ENCODE assay signal across 9 cellular contexts in the genomic region with DNA sequence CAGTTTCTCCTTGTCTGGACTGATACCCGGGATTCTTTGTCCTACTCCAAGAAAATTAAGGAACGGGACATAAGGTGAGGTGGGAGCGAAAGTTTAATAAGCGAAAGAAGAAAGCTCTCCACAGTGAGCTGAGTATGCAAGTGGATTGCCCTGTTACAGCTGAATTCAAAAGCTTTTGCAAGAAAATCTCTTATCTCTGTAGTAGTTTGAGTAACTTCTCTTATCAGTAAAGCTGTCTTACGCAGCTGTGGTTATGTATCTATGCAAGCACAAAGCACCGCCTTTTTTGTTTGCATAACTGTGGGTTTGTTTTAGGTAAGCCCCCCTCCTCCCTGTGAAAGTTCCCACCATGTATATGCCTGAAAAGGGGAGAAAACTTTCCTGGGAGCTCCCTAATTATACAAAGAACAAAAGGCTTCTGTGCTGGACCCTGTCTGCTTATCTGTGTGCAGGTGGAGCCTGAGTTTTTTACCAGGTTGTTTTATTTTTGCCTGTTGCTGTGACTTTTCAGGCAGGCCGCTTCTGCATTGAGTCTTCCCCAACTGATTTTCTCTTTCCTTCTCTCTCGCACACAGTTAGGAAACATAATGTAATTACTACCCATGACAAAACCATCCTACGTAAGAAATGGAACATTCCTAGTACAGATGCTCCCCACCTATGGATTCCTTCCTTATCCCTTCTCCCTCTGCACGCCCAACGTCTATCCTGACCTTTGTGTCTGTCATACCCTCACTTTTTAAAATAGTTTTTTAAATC. TPM values are rescaled to one million over a fixed set of nuclear protein-coding genes. Genes with fewer than 3 reads are reported as not detected.
DNase-seq lines count a peak whose midpoint lies in the region; ATAC-seq, FAIRE-seq and TF ChIP-seq lines count a peak whose summit lies in the region.
"Had no signal": no experiment of that assay in that cellular context is flagged by ENCODE, and none has a peak within 500 bp of the region (broad histone marks: within the 10 kb centered on the region; RNA-seq: fewer than 3 reads in every experiment).

No MANE protein-coding gene starts in this region.

- H3K27me3 ChIP-seq in NT2/D1 (ENCODE audit: insufficient read depth, insufficient read length) (no peaks in the 10 kb centered on the region), endothelial cell of umbilical vein (ENCODE audit: control insufficient read depth in 2 of 2, insufficient read depth in 2 of 2, low read length in 2 of 2) (peaks cover 40 to 55% of the 10 kb centered on the region in 2 experiments), neuronal stem cell (ENCODE audit: control insufficient read depth in 3 of 3, insufficient read depth in 3 of 3, low read depth in 1 of 3, low read length in 3 of 3) (peaks cover 0 to 51% (median 0%) of the 10 kb centered on the region in 3 experiments)

- no peak overlapping the region for H4K8ac ChIP-seq in neuronal stem cell (ENCODE audit: low read depth, low read length)

- H2BK120ac ChIP-seq in neuronal stem cell (ENCODE audit: low read depth, low read length) = no peak overlapping the region

- CTCF ChIA-PET in Calu3 (lab: Charles Lee) (interaction anchor here (0.7 to 3.8 kb wide), 4 partner anchors 11 to 111 kb away, joined by 4 to 20 read pairs (median 6); no protein-coding TSS in a partner anchor), endothelial cell of umbilical vein (lab: Charles Lee) (interaction anchor here (4.1 kb wide), 1 partner anchor 12 kb away, joined by 18 read pairs; no protein-coding TSS in a partner anchor)

- H3K27ac Mint-ChIP-seq in Calu3 (ENCODE audit: unreplicated experiment) = no peak overlapping the region

- no peak for FAIRE-seq in endothelial cell of umbilical vein (lab: Jason Lieb, UNC)

- H3K4me1 Mint-ChIP-seq in Calu3 (ENCODE audit: low read depth, unreplicated experiment) = peaks cover 52% of the 10 kb centered on the region

- H3K23ac ChIP-seq in neuronal stem cell (ENCODE audit: low read depth, low read length, poor library complexity) = no peak overlapping the region

- no peaks in the 10 kb centered on the region for H3K27me3 Mint-ChIP-seq in Calu3 (ENCODE audit: unreplicated experiment)

- no peak overlapping the region for H3K4ac ChIP-seq in neuronal stem cell (ENCODE audit: low read length)

- TF ChIP-seq CTCF in Calu3 (IDR thresholded peaks at IDR 0.05; ENCODE audit: unreplicated experiment) (no peak), endothelial cell of umbilical vein (IDR thresholded peaks at IDR 0.05; ENCODE audit: extremely low read depth in 1 of 2, insufficient read depth in 1 of 2, low read depth in 1 of 2, low read length in 2 of 2) (no peak)

- H2BK15ac ChIP-seq in neuronal stem cell (ENCODE audit: low read length) = no peak overlapping the region

- dilution Hi-C loops in endothelial cell of umbilical vein (cut with MboI; ENCODE audit: extremely low pct_ligation_motif_present, low sequenced_read_pairs) = no loop called here

- no peak overlapping the region for H3K18ac ChIP-seq in neuronal stem cell (ENCODE audit: low read length)

- WGBS in neuronal stem cell (ENCODE audit: extremely low coverage in 2 of 2, insufficient read length in 2 of 2, insufficient replicate concordance in 1 of 2), 2 donors = no CpG with 5 or more reads among the region's 11 CpGs

- no peak for TF ChIP-seq POLR2A in endothelial cell of umbilical vein (IDR thresholded peaks at IDR 0.05; ENCODE audit: low read depth, low read length)

- H2BK12ac ChIP-seq in neuronal stem cell (ENCODE audit: low read length) = no peak overlapping the region

- peaks cover 10% of the 10 kb centered on the region for H3K9me3 Mint-ChIP-seq in Calu3 (ENCODE audit: low read depth, unreplicated experiment)

- H3K36me3 Mint-ChIP-seq in Calu3 (ENCODE audit: insufficient read depth, unreplicated experiment) = no peaks in the 10 kb centered on the region

- H3K4me1 ChIP-seq in NT2/D1 (ENCODE audit: insufficient read depth, insufficient read length) (no peaks in the 10 kb centered on the region), endothelial cell of umbilical vein (ENCODE audit: control insufficient read depth, extremely low read depth, insufficient read depth, low read length) (peaks cover 3% of the 10 kb centered on the region), neuronal stem cell (ENCODE audit: control insufficient read depth in 2 of 2, insufficient read depth in 1 of 2, low read depth in 1 of 2, low read length in 2 of 2) (peaks cover 0 to 14% of the 10 kb centered on the region in 2 donors)

- H2AFZ ChIP-seq in endothelial cell of umbilical vein (ENCODE audit: low read depth, low read length) = no peak overlapping the region
- no peak overlapping the region for H2AFZ ChIP-seq in neuronal stem cell (ENCODE audit: low read length)

- DNase-seq in Calu3 = no peak
- no peak for DNase-seq in NT2/D1 (ENCODE audit: low read depth, low spot score)
- no peak for DNase-seq in endothelial cell of umbilical vein (ENCODE audit: low read depth, low spot score)
- no peak for DNase-seq in neuronal stem cell (ENCODE audit: low spot score)
- DNase-seq in NCI-H82 (lab: John Stamatoyannopoulos, UW) = no peak
- no peak for DNase-seq in DMS 273 treated with DMSO at 0.1 percent for 48 hours (lab: John Stamatoyannopoulos, UW)

- BruUV-seq in Calu3 (replicated peaks; lab: Mats Ljungman, UMichigan) (no TSS peak), endothelial cell of umbilical vein (replicated peaks; lab: Mats Ljungman, UMichigan) (no TSS peak)

- H3K14ac ChIP-seq in neuronal stem cell (ENCODE audit: low read length) = no peak overlapping the region

- no peak overlapping the region for H3K9ac ChIP-seq in NT2/D1 (ENCODE audit: insufficient read length, low read depth)
- H3K9ac ChIP-seq in endothelial cell of umbilical vein (replicated peaks; ENCODE audit: extremely low read depth, insufficient read depth, low read length) = no peak overlapping the region
- no peak overlapping the region for H3K9ac ChIP-seq in neuronal stem cell (ENCODE audit: low read depth, low read length, poor library complexity)

- H2AK5ac ChIP-seq in neuronal stem cell (ENCODE audit: low read depth, low read length) = no peak overlapping the region

- POLR2A ChIA-PET in endothelial cell of umbilical vein (lab: Charles Lee) = no interaction called here

- H4K20me1 ChIP-seq in endothelial cell of umbilical vein (replicated peaks; ENCODE audit: control insufficient read depth, extremely low read depth, insufficient read depth, low read length) = no peaks in the 10 kb centered on the region

- ATAC-seq in GM21367 (IDR thresholded peaks at IDR 0.05; ENCODE audit: unreplicated experiment) (no peak), HG03460 (IDR thresholded peaks at IDR 0.05; ENCODE audit: unreplicated experiment) (no peak)

- H3K9me1 ChIP-seq in endothelial cell of umbilical vein (replicated peaks; ENCODE audit: control insufficient read depth, extremely low read depth, insufficient read depth, low read length) = no peaks in the 10 kb centered on the region

- H4K91ac ChIP-seq in neuronal stem cell (ENCODE audit: low read depth, low read length, poor library complexity) = no peak overlapping the region

- peaks cover 19% of the 10 kb centered on the region for H3K9me3 ChIP-seq in NT2/D1 (ENCODE audit: insufficient read depth, low read length)
- H3K9me3 ChIP-seq in endothelial cell of umbilical vein (replicated peaks; ENCODE audit: control insufficient read depth, insufficient read depth, low read length) = no peaks in the 10 kb centered on the region
- H3K9me3 ChIP-seq in neuronal stem cell (replicated peaks in 1 of 2; ENCODE audit: control insufficient read depth in 2 of 2, insufficient read depth in 1 of 2, low read depth in 1 of 2, low read length in 2 of 2) = peaks cover 2 to 6% of the 10 kb centered on the region in 2 donors

- H3K36me3 ChIP-seq in NT2/D1 (ENCODE audit: insufficient read depth, insufficient read length, low read length) (no peaks in the 10 kb centered on the region), endothelial cell of umbilical vein (ENCODE audit: control insufficient read depth in 2 of 2, extremely low read depth in 1 of 2, insufficient read depth in 2 of 2, low read length in 2 of 2) (no peaks in the 10 kb centered on the region), neuronal stem cell (replicated peaks in 1 of 2; ENCODE audit: control insufficient read depth in 2 of 2, insufficient read depth in 2 of 2, low read length in 2 of 2) (no peaks in the 10 kb centered on the region)

- peak overlapping the region; percentile 86 for H3K4me3 Mint-ChIP-seq in Calu3 (ENCODE audit: low read depth, unreplicated experiment)

- H3K4me3 ChIP-seq in NT2/D1 (ENCODE audit: insufficient read length, low read depth) (peak overlapping the region; percentile 48), endothelial cell of umbilical vein (replicated peaks in 1 of 3; ENCODE audit: insufficient read depth in 1 of 3, low read depth in 1 of 3, low read length in 3 of 3) (no peak overlapping the region), neuronal stem cell (ENCODE audit: low read length in 2 of 2) (no peak overlapping the region)
- H3K4me3 ChIP-seq: SK-N-MC had no signal

- H3K4me2 ChIP-seq in endothelial cell of umbilical vein (ENCODE audit: insufficient read depth, low read length) (peak overlapping the region; percentile 31), neuronal stem cell (ENCODE audit: insufficient read depth, low read length, poor library complexity, severe bottlenecking) (peak overlapping the region; percentile 23)

- H3K79me1 ChIP-seq in neuronal stem cell (ENCODE audit: low read depth, low read length) = no peaks in the 10 kb centered on the region

- H2BK5ac ChIP-seq in neuronal stem cell (ENCODE audit: low read length) = no peak overlapping the region

- intact Hi-C loops in Calu3 (cut with micrococcal nuclease; ENCODE audit: unreplicated experiment) = no loop called here
- intact Hi-C loops in endothelial cell of umbilical vein (cut with micrococcal nuclease) = no loop called here

- no peak overlapping the region for H3K27ac ChIP-seq in endothelial cell of umbilical vein (ENCODE audit: insufficient read depth, low read depth, low read length)
- H3K27ac ChIP-seq in neuronal stem cell (replicated peaks; ENCODE audit: low read length) = no peak overlapping the region
- H3K27ac ChIP-seq: SK-N-MC had no signal

- H3K79me2 ChIP-seq in endothelial cell of umbilical vein (ENCODE audit: control insufficient read depth, insufficient read depth, low read length) = no peaks in the 10 kb centered on the region

RNA-seq across cellular contexts. Expression of a gene that starts 0.8 kb away (rescaled TPM):
- total RNA-seq in Calu3 (2022) (0.42 and 0.57 TPM in 2 replicates), endothelial cell of umbilical vein (not detected in 2 replicates)
- polyA plus RNA-seq in endothelial cell of umbilical vein = not detected in 2 replicates
- polyA plus RNA-seq in endothelial cell of umbilical vein (2011; cell fraction: cytosol; rRNA removed) = not detected in 2 replicates
- polyA plus RNA-seq in endothelial cell of umbilical vein (2011; cell fraction: nucleus; rRNA removed) = not detected in 2 replicates
- polyA plus RNA-seq in endothelial cell of umbilical vein (2012) = not detected in 2 replicates
- not detected in 2 replicates for polyA minus RNA-seq in endothelial cell of umbilical vein
- polyA minus RNA-seq in endothelial cell of umbilical vein (2011; cell fraction: cytosol; rRNA and poly(A)+ RNA removed) = not detected
- not detected in 2 replicates for polyA minus RNA-seq in endothelial cell of umbilical vein (2011; cell fraction: nucleus; rRNA and poly(A)+ RNA removed)
- 0.89 TPM for polyA plus RNA-seq in neuronal stem cell (2013, experiment 1 of 2)
- polyA plus RNA-seq in neuronal stem cell (2013, experiment 2 of 2) = 0.72 TPM

RNA-seq across cellular contexts. Expression of a gene that starts 14.1 kb away (rescaled TPM):
- total RNA-seq in Calu3 (2022) (not detected in 2 replicates), endothelial cell of umbilical vein (not detected in 2 replicates)
- polyA plus RNA-seq in endothelial cell of umbilical vein = not detected in 2 replicates
- polyA plus RNA-seq in endothelial cell of umbilical vein (2011; cell fraction: cytosol; rRNA removed) = not detected in 2 replicates
- polyA plus RNA-seq in endothelial cell of umbilical vein (2011; cell fraction: nucleus; rRNA removed) = not detected in 2 replicates
- polyA plus RNA-seq in endothelial cell of umbilical vein (2012) = not detected in 2 replicates
- 0.13 and 0.70 TPM in 2 replicates for polyA minus RNA-seq in endothelial cell of umbilical vein
- polyA minus RNA-seq in endothelial cell of umbilical vein (2011; cell fraction: cytosol; rRNA and poly(A)+ RNA removed) = not detected
- not detected in 2 replicates for polyA minus RNA-seq in endothelial cell of umbilical vein (2011; cell fraction: nucleus; rRNA and poly(A)+ RNA removed)
- polyA plus RNA-seq in neuronal stem cell (2013, experiment 1 of 2) = not detected
- polyA plus RNA-seq in neuronal stem cell (2013, experiment 2 of 2) = not detected

RNA-seq across cellular contexts. Expression of a gene that starts 44.8 kb away (rescaled TPM):
- total RNA-seq in Calu3 (2022) (157 and 269 TPM in 2 replicates), endothelial cell of umbilical vein (0.95 TPM in 1 of 2 replicates, not detected in the other)
- 0.88 and 1.7 TPM in 2 replicates for polyA plus RNA-seq in endothelial cell of umbilical vein
- 1.0 and 1.4 TPM in 2 replicates for polyA plus RNA-seq in endothelial cell of umbilical vein (2011; cell fraction: cytosol; rRNA removed)
- polyA plus RNA-seq in endothelial cell of umbilical vein (2011; cell fraction: nucleus; rRNA removed) = 0.36 TPM in 1 of 2 replicates, not detected in the other
- polyA plus RNA-seq in endothelial cell of umbilical vein (2012) = 3.3 and 4.1 TPM in 2 replicates
- not detected in 2 replicates for polyA minus RNA-seq in endothelial cell of umbilical vein
- not detected for polyA minus RNA-seq in endothelial cell of umbilical vein (2011; cell fraction: cytosol; rRNA and poly(A)+ RNA removed)
- not detected in 2 replicates for polyA minus RNA-seq in endothelial cell of umbilical vein (2011; cell fraction: nucleus; rRNA and poly(A)+ RNA removed)
- polyA plus RNA-seq in neuronal stem cell (2013, experiment 1 of 2) = not detected
- not detected for polyA plus RNA-seq in neuronal stem cell (2013, experiment 2 of 2)

Comparison
In these comparisons a context has a peak if more than half of its experiments do, and no peak if none do; other contexts are left out.
1. RNA of a gene that starts 44.8 kb away (total RNA-seq): 157 to 269 TPM in Calu3; 0.95 TPM in endothelial cell of umbilical vein; every median in the first group is over 10 times any median in the second.